Comparison of ENCODE assay signal across 20 cellular contexts in the genomic region with DNA sequence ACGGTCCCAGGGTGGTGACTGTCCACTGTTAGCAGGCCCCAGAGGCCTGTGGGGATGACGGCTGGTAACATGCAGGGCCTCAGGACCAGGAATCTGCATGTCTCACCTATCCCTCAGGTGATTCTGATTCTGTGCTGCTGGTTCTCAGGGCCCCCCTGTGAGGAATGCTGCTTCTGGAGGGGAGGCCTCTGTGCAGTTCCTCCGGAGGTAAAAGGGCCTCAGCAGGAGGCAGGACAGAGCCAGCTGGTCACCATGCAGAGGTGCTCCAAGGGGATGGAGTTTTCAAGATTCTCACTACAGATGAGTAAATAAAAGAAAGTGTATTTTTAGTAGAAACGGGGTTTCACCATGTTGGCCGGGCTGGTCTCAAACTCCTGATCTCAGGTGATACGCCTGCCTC. TPM values are rescaled to one million over a fixed set of nuclear protein-coding genes. Genes with fewer than 3 reads are reported as not detected.
DNase-seq lines count a peak whose midpoint lies in the region; ATAC-seq, FAIRE-seq and TF ChIP-seq lines count a peak whose summit lies in the region.
"Had no signal": no experiment of that assay in that cellular context is flagged by ENCODE, and none has a peak within 500 bp of the region (broad histone marks: within the 10 kb centered on the region; RNA-seq: fewer than 3 reads in every experiment).

No MANE protein-coding gene starts in this region.

- no peak overlapping the region for H3K4me2 ChIP-seq in HepG2 (ENCODE audit: low read depth, low read length)

- H3K4me1 ChIP-seq in HepG2 (ENCODE audit: insufficient read depth, low read length) (peaks cover 28% of the 10 kb centered on the region), right lobe of liver (peaks cover 0 to 8% (median 4%) of the 10 kb centered on the region in 4 donors)

- peaks cover 86% of the 10 kb centered on the region for H3K4me1 Mint-ChIP-seq in activated CD4-positive, alpha-beta memory T cell treated with anti-CD3 and anti-CD28 coated beads, Interleukin-2, amount 10 ng/mL, durations not matched to agents 7 days and 5 days
- H3K4me1 Mint-ChIP-seq in glutamatergic neuron (ENCODE audit: low read depth, unreplicated experiment) = peaks cover 28% of the 10 kb centered on the region

- intact Hi-C loops in HepG2 (cut with micrococcal nuclease; ENCODE audit: unreplicated experiment) = no loop called here
- intact Hi-C loops in right lobe of liver (cut with DNase I) = loop anchor here (5.0 to 10.0 kb wide), 2 partner anchors 377 to 379 kb away; no protein-coding TSS in a partner anchor

- no peaks in the 10 kb centered on the region for H3K27me3 ChIP-seq in HepG2 (ENCODE audit: control insufficient read depth in 1 of 2, insufficient read depth in 2 of 2, low read length in 2 of 2)
- no peaks in the 10 kb centered on the region for H3K27me3 ChIP-seq in right lobe of liver
- H3K27me3 ChIP-seq: right atrium auricular region, SJCRH30 had no signal

- no peak for TF ChIP-seq RAD21 in HepG2 (CRISPR knock-in tag; IDR thresholded peaks at IDR 0.05)

- peak overlapping the region; percentile 18 for H3K27ac Mint-ChIP-seq in activated CD4-positive, alpha-beta memory T cell treated with anti-CD3 and anti-CD28 coated beads, Interleukin-2, amount 10 ng/mL, durations not matched to agents 7 days and 5 days
- peak overlapping the region; percentile 28 for H3K27ac Mint-ChIP-seq in glutamatergic neuron (ENCODE audit: unreplicated experiment)

- H3K79me2 ChIP-seq in HepG2 (ENCODE audit: insufficient read depth, low read length) = no peaks in the 10 kb centered on the region

- H3K9me3 Mint-ChIP-seq in activated CD4-positive, alpha-beta memory T cell treated with anti-CD3 and anti-CD28 coated beads, Interleukin-2, amount 10 ng/mL, durations not matched to agents 7 days and 5 days = no peaks in the 10 kb centered on the region
- H3K9me3 Mint-ChIP-seq in glutamatergic neuron (ENCODE audit: unreplicated experiment) = no peaks in the 10 kb centered on the region

- POLR2A ChIA-PET in HepG2 (lab: Yijun Ruan, JAX) = no interaction called here
- POLR2A ChIA-PET in activated CD4-positive, alpha-beta memory T cell treated with anti-CD3 and anti-CD28 coated beads, Interleukin-2, amount 10 ng/mL, durations not matched to agents 7 days and 5 days (lab: Charles Lee) = interaction anchor here (1.1 kb wide), 1 partner anchor 74 kb away, joined by 7 read pairs; no protein-coding TSS in a partner anchor

- WGBS in HepG2 (ENCODE audit: low lambda C conversion rate) = 96% methylated on average over 6 of the region's 6 CpGs
- WGBS in right lobe of liver (ENCODE audit: insufficient coverage, low coverage, low lambda C conversion rate, missing lambda C conversion rate) = 94% methylated on average over 3 of the region's 6 CpGs

- in situ Hi-C loops in HepG2 (cut with HindIII; ENCODE audit: extremely low pct_ligation_motif_present, low pct_unique_long_range_greater_than_20kb) = no loop called here

- peaks cover 1 to 24% of the 10 kb centered on the region in 2 experiments; a peak in 3 of 5 replicates for H3K36me3 ChIP-seq in HepG2 (replicated peaks in 1 of 2; ENCODE audit: control insufficient read depth in 1 of 2, insufficient read depth in 2 of 2, low read length in 2 of 2)
- H3K36me3 ChIP-seq in right lobe of liver = peaks cover 0 to 8% (median 0%) of the 10 kb centered on the region in 4 donors

- no peak for FAIRE-seq in HepG2 (lab: Jason Lieb, UNC)
- FAIRE-seq: keratinocyte had no signal

- H3K4me3 Mint-ChIP-seq in activated CD4-positive, alpha-beta memory T cell treated with anti-CD3 and anti-CD28 coated beads, Interleukin-2, amount 10 ng/mL, durations not matched to agents 7 days and 5 days = no peak overlapping the region
- no peak overlapping the region for H3K4me3 Mint-ChIP-seq in glutamatergic neuron (ENCODE audit: unreplicated experiment)

- no peak for TF ChIP-seq POLR2A in HepG2 (IDR thresholded peaks at IDR 0.05; ENCODE audit: insufficient read depth in 1 of 2, low read depth in 2 of 2, low read length in 2 of 2)
- no peak for TF ChIP-seq POLR2A in right lobe of liver (IDR thresholded peaks at IDR 0.05)

- H3K36me3 Mint-ChIP-seq in activated CD4-positive, alpha-beta memory T cell treated with anti-CD3 and anti-CD28 coated beads, Interleukin-2, amount 10 ng/mL, durations not matched to agents 7 days and 5 days (ENCODE audit: low read depth) = peaks cover 62% of the 10 kb centered on the region
- H3K36me3 Mint-ChIP-seq in glutamatergic neuron (ENCODE audit: unreplicated experiment) = no peaks in the 10 kb centered on the region

- TF ChIP-seq CTCF in HepG2 (CRISPR knock-in tag; IDR thresholded peaks at IDR 0.05) = no peak
- TF ChIP-seq CTCF in right lobe of liver (IDR thresholded peaks at IDR 0.05) = no peak
- no peak for TF ChIP-seq CTCF in glutamatergic neuron (IDR thresholded peaks at IDR 0.05; ENCODE audit: partially characterized antibody, unreplicated experiment)
- TF ChIP-seq CTCF in GM20000 (IDR thresholded peaks at IDR 0.05; ENCODE audit: extremely low read depth, missing control alignments) = no peak

- H2AFZ ChIP-seq in HepG2 (ENCODE audit: low read length) = no peak overlapping the region

- CTCF ChIA-PET in HepG2 (lab: Yijun Ruan, JAX; ENCODE audit: low intra/inter-chr PET ratio, low total read pairs) = no interaction called here
- CTCF ChIA-PET in activated CD4-positive, alpha-beta memory T cell treated with anti-CD3 and anti-CD28 coated beads, Interleukin-2, amount 10 ng/mL, durations not matched to agents 7 days and 5 days (lab: Charles Lee) = interaction anchor here (0.7 kb wide), 1 partner anchor 1091 kb away, joined by 3 read pairs; no protein-coding TSS in a partner anchor

- H3K27ac ChIP-seq in HepG2 (ENCODE audit: extremely low read length, insufficient read depth, low read length) (no peak overlapping the region), right lobe of liver (no peak overlapping the region), temporal lobe (ENCODE audit: low read depth, low read length) (peak overlapping the region; percentile 25)
- H3K27ac ChIP-seq: epithelial cell of prostate, right atrium auricular region, SJCRH30 had no signal

- BruUV-seq in HepG2 (replicated peaks; lab: Mats Ljungman, UMichigan) = no TSS peak

- H4K20me1 ChIP-seq in HepG2 (ENCODE audit: insufficient read depth, low read length) = no peaks in the 10 kb centered on the region

- no peak overlapping the region for H3K9ac ChIP-seq in HepG2 (ENCODE audit: insufficient read depth, low read depth, low read length)

- no peaks in the 10 kb centered on the region for H3K9me3 ChIP-seq in HepG2 (ENCODE audit: low read length)
- no peaks in the 10 kb centered on the region for H3K9me3 ChIP-seq in right lobe of liver
- H3K9me3 ChIP-seq: mucosa of descending colon, right atrium auricular region, SJCRH30 had no signal

- TF ChIP-seq EP300 in HepG2 (IDR thresholded peaks at IDR 0.05; ENCODE audit: low read depth in 2 of 2, low read length in 2 of 2) (no peak), HepG2 (CRISPR knock-in tag; IDR thresholded peaks at IDR 0.05; ENCODE audit: borderline replicate concordance) (no peak)

- DNase-seq in HepG2 (ENCODE audit: low spot score) (no peak), right lobe of liver (no peak), glutamatergic neuron (no peak), GM20000 (ENCODE audit: low spot score) (no peak), NCI-H69 (lab: John Stamatoyannopoulos, UW) (no peak)
- no peak for DNase-seq in activated CD4-positive, alpha-beta memory T cell treated with anti-CD3 and anti-CD28 coated beads, Interleukin-2, amount 10 ng/mL, durations not matched to agents 7 days and 5 days
- DNase-seq: activated CD4-positive, CD25-positive, alpha-beta regulatory T cell treated with anti-CD3 and anti-CD28 coated beads, Interleukin-2, amount 50 U/mL, for 72 hours; Calu3; DMS79 treated with DMSO at 0.1 percent for 48 hours; effector CD4-positive, alpha-beta T cell; mucosa of descending colon; NCI-H1417 treated with DMSO at 0.1 percent for 48 hours; NCI-H446; NCI-H82; SJCRH30 had no signal

- ATAC-seq in HepG2 = no peak
- no peak for ATAC-seq in right lobe of liver
- ATAC-seq: HCT116, mucosa of descending colon had no signal

- H3K4me3 ChIP-seq in HepG2 (replicated peaks in 1 of 3; ENCODE audit: insufficient read depth in 1 of 3, low read depth in 2 of 3, low read length in 3 of 3) (no peak overlapping the region), right lobe of liver (no peak overlapping the region)
- H3K4me3 ChIP-seq: mucosa of descending colon, right atrium auricular region, SJCRH30 had no signal

- no peaks in the 10 kb centered on the region for H3K27me3 Mint-ChIP-seq in activated CD4-positive, alpha-beta memory T cell treated with anti-CD3 and anti-CD28 coated beads, Interleukin-2, amount 10 ng/mL, durations not matched to agents 7 days and 5 days
- peaks cover 3% of the 10 kb centered on the region for H3K27me3 Mint-ChIP-seq in glutamatergic neuron (ENCODE audit: unreplicated experiment)

RNA-seq across cellular contexts. Expression of gene CLEC16A, which starts 33.8 kb away (rescaled TPM):
- 10.3 and 13.6 TPM in 2 replicates for total RNA-seq in HepG2 (2016; rRNA removed; fragmentation: Illumina TruSeq; extraction: Trizol)
- 35.7 and 39.7 TPM in 2 replicates for total RNA-seq in HepG2 (2016; cell fraction: cytosol; rRNA removed; fragmentation: Illumina TruSeq; extraction: Trizol; ENCODE audit: low read depth)
- 10.6 and 12.8 TPM in 2 replicates for total RNA-seq in HepG2 (2016; cell fraction: insoluble cytoplasmic fraction; rRNA removed; fragmentation: Illumina TruSeq; extraction: Trizol)
- total RNA-seq in HepG2 (2016; cell fraction: membrane; rRNA removed; fragmentation: Illumina TruSeq; extraction: Trizol) = 14.4 and 15.9 TPM in 2 replicates
- 17.5 and 18.7 TPM in 2 replicates for total RNA-seq in HepG2 (2016; cell fraction: nucleus; rRNA removed; fragmentation: Illumina TruSeq; extraction: Trizol)
- polyA plus RNA-seq in HepG2 (2011; rRNA removed) = 8.5 and 9.5 TPM in 2 replicates
- polyA plus RNA-seq in HepG2 (2011; cell fraction: cytosol; rRNA removed) = 6.6 and 6.8 TPM in 2 replicates
- polyA plus RNA-seq in HepG2 (2011; cell fraction: nucleus; rRNA removed) = 17.0 and 19.5 TPM in 2 replicates
- 10.3 and 12.0 TPM in 2 replicates for polyA plus RNA-seq in HepG2 (2012)
- 1.7 and 1.9 TPM in 2 replicates for polyA plus RNA-seq in HepG2 (2016; cell fraction: cytosol; fragmentation: Illumina TruSeq; extraction: Trizol; ENCODE audit: low read depth)
- 11.8 and 14.0 TPM in 2 replicates for polyA plus RNA-seq in HepG2 (2016; cell fraction: insoluble cytoplasmic fraction; fragmentation: Illumina TruSeq; extraction: Trizol; ENCODE audit: low read depth)
- 3.4 and 4.4 TPM in 2 replicates for polyA plus RNA-seq in HepG2 (2016; cell fraction: membrane; fragmentation: Illumina TruSeq; extraction: Trizol; ENCODE audit: low read depth)
- 22.7 and 25.7 TPM in 2 replicates for polyA plus RNA-seq in HepG2 (2016; cell fraction: nucleus; fragmentation: Illumina TruSeq; extraction: Trizol; ENCODE audit: insufficient read depth, low read depth)
- polyA minus RNA-seq in HepG2 (2011; rRNA and poly(A)+ RNA removed; ENCODE audit: low replicate concordance) = 24.9 and 35.4 TPM in 2 replicates
- 14.4 and 19.0 TPM in 2 replicates for polyA minus RNA-seq in HepG2 (2011; cell fraction: cytosol; rRNA and poly(A)+ RNA removed)
- polyA minus RNA-seq in HepG2 (2011; cell fraction: nucleus; rRNA and poly(A)+ RNA removed) = 25.8 and 32.0 TPM in 2 replicates
- 10 to 100 TPM; 15.2 to 25.9 (median 19.8) TPM for total RNA-seq in right lobe of liver
- 10 to 100 TPM; 30.3 to 32.4 TPM for total RNA-seq in activated CD4-positive, alpha-beta memory T cell treated with anti-CD3 and anti-CD28 coated beads, Interleukin-2, amount 10 ng/mL, durations not matched to agents 7 days and 5 days
- 43.0 TPM for total RNA-seq in glutamatergic neuron (ENCODE audit: unreplicated experiment)
- 19.9 TPM for total RNA-seq in temporal lobe

RNA-seq across cellular contexts. Expression of gene DEXI, which starts 35.9 kb away (rescaled TPM):
- total RNA-seq in HepG2 (2016; rRNA removed; fragmentation: Illumina TruSeq; extraction: Trizol) = 57.9 and 70.4 TPM in 2 replicates
- total RNA-seq in HepG2 (2016; cell fraction: cytosol; rRNA removed; fragmentation: Illumina TruSeq; extraction: Trizol; ENCODE audit: low read depth) = 68.6 and 86.7 TPM in 2 replicates
- 54.1 and 71.8 TPM in 2 replicates for total RNA-seq in HepG2 (2016; cell fraction: insoluble cytoplasmic fraction; rRNA removed; fragmentation: Illumina TruSeq; extraction: Trizol)
- 117 and 144 TPM in 2 replicates for total RNA-seq in HepG2 (2016; cell fraction: membrane; rRNA removed; fragmentation: Illumina TruSeq; extraction: Trizol)
- total RNA-seq in HepG2 (2016; cell fraction: nucleus; rRNA removed; fragmentation: Illumina TruSeq; extraction: Trizol) = 35.4 and 46.3 TPM in 2 replicates
- polyA plus RNA-seq in HepG2 (2011; rRNA removed) = 51.5 and 54.4 TPM in 2 replicates
- 69.5 and 78.6 TPM in 2 replicates for polyA plus RNA-seq in HepG2 (2011; cell fraction: cytosol; rRNA removed)
- polyA plus RNA-seq in HepG2 (2011; cell fraction: nucleus; rRNA removed) = 40.4 and 50.2 TPM in 2 replicates
- polyA plus RNA-seq in HepG2 (2012) = 45.6 and 55.0 TPM in 2 replicates
- polyA plus RNA-seq in HepG2 (2016; cell fraction: cytosol; fragmentation: Illumina TruSeq; extraction: Trizol; ENCODE audit: low read depth) = 70.9 and 88.4 TPM in 2 replicates
- polyA plus RNA-seq in HepG2 (2016; cell fraction: insoluble cytoplasmic fraction; fragmentation: Illumina TruSeq; extraction: Trizol; ENCODE audit: low read depth) = 58.1 and 70.0 TPM in 2 replicates
- 120 and 124 TPM in 2 replicates for polyA plus RNA-seq in HepG2 (2016; cell fraction: membrane; fragmentation: Illumina TruSeq; extraction: Trizol; ENCODE audit: low read depth)
- 60.2 and 65.5 TPM in 2 replicates for polyA plus RNA-seq in HepG2 (2016; cell fraction: nucleus; fragmentation: Illumina TruSeq; extraction: Trizol; ENCODE audit: insufficient read depth, low read depth)
- 31.7 and 71.0 TPM in 2 replicates for polyA minus RNA-seq in HepG2 (2011; rRNA and poly(A)+ RNA removed; ENCODE audit: low replicate concordance)
- 34.2 and 35.1 TPM in 2 replicates for polyA minus RNA-seq in HepG2 (2011; cell fraction: cytosol; rRNA and poly(A)+ RNA removed)
- polyA minus RNA-seq in HepG2 (2011; cell fraction: nucleus; rRNA and poly(A)+ RNA removed) = 24.7 and 27.7 TPM in 2 replicates
- total RNA-seq in right lobe of liver = 10 to 100 TPM; 35.8 to 93.8 (median 54.1) TPM
- total RNA-seq in activated CD4-positive, alpha-beta memory T cell treated with anti-CD3 and anti-CD28 coated beads, Interleukin-2, amount 10 ng/mL, durations not matched to agents 7 days and 5 days = 10 to 100 TPM; 24.2 to 24.7 TPM
- total RNA-seq in glutamatergic neuron (ENCODE audit: unreplicated experiment) = 37.3 TPM
- total RNA-seq in temporal lobe = 3.7 TPM
